ENCODE assay signal across 2 cellular contexts in the genomic region with DNA sequence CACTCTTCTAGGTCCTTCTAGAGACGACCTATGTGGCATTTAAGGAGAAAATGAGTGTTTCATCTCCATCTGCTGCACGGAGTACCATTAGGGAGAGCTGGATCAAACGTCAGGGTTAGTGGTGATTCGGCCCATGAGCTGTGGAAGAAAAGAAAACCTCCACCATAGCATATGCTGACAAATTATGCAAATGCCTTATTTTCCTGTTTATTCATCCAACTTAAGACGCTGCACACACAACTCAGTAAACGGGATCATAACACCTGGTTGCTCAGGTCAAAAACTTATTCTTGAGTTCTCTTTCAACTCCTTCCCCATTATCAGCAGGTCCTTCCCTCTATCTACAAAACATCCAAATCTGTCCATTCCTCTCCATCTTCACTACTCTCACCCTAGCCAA.
TF ChIP-seq lines count a peak whose summit lies in the region.

No MANE protein-coding gene starts in this region.

TF ChIP-seq in SK-N-SH, 30 proteins besides CTCF, POLR2A, EP300 and RAD21:
- TF ChIP-seq NRF1 (IDR thresholded peaks at IDR 0.05; ENCODE audit: low read depth, low read length) (no peak), SMC3 (IDR thresholded peaks at IDR 0.05; ENCODE audit: low read depth, low read length) (no peak)
- TF ChIP-seq, protein P1, sequence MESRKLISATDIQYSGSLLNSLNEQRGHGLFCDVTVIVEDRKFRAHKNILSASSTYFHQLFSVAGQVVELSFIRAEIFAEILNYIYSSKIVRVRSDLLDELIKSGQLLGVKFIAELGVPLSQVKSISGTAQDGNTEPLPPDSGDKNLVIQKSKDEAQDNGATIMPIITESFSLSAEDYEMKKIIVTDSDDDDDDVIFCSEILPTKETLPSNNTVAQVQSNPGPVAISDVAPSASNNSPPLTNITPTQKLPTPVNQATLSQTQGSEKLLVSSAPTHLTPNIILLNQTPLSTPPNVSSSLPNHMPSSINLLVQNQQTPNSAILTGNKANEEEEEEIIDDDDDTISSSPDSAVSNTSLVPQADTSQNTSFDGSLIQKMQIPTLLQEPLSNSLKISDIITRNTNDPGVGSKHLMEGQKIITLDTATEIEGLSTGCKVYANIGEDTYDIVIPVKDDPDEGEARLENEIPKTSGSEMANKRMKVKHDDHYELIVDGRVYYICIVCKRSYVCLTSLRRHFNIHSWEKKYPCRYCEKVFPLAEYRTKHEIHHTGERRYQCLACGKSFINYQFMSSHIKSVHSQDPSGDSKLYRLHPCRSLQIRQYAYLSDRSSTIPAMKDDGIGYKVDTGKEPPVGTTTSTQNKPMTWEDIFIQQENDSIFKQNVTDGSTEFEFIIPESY (IDR thresholded peaks at IDR 0.05; ENCODE audit: borderline replicate concordance, low read depth) = no peak
- TF ChIP-seq, protein P2, sequence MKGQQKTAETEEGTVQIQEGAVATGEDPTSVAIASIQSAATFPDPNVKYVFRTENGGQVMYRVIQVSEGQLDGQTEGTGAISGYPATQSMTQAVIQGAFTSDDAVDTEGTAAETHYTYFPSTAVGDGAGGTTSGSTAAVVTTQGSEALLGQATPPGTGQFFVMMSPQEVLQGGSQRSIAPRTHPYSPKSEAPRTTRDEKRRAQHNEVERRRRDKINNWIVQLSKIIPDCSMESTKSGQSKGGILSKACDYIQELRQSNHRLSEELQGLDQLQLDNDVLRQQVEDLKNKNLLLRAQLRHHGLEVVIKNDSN (IDR thresholded peaks at IDR 0.05; ENCODE audit: borderline replicate concordance, low read depth) = no peak

TF ChIP-seq in SK-N-SH treated with all-trans-retinoic acid at 6 μM for 48 hours, 23 proteins besides CTCF, POLR2A, EP300 and RAD21:
- TF ChIP-seq CSDC2 (CRISPR knock-in tag; IDR thresholded peaks at IDR 0.05) (no peak), ARNTL (CRISPR knock-in tag; IDR thresholded peaks at IDR 0.05; ENCODE audit: borderline replicate concordance, low read depth) (no peak), ZFP3 (CRISPR knock-in tag; IDR thresholded peaks at IDR 0.05) (no peak), ZNF70 (CRISPR knock-in tag; IDR thresholded peaks at IDR 0.05) (no peak), GLIS3 (CRISPR knock-in tag; IDR thresholded peaks at IDR 0.05) (no peak), ESRRG (CRISPR knock-in tag; IDR thresholded peaks at IDR 0.05) (no peak), ZNF565 (CRISPR knock-in tag; conservative IDR thresholded peaks at IDR 0.05; ENCODE audit: low read depth) (no peak), BACH2 (CRISPR knock-in tag; IDR thresholded peaks at IDR 0.05; ENCODE audit: borderline replicate concordance) (no peak), OSR1 (CRISPR knock-in tag; IDR thresholded peaks at IDR 0.05) (no peak)
- TF ChIP-seq, protein P3, sequence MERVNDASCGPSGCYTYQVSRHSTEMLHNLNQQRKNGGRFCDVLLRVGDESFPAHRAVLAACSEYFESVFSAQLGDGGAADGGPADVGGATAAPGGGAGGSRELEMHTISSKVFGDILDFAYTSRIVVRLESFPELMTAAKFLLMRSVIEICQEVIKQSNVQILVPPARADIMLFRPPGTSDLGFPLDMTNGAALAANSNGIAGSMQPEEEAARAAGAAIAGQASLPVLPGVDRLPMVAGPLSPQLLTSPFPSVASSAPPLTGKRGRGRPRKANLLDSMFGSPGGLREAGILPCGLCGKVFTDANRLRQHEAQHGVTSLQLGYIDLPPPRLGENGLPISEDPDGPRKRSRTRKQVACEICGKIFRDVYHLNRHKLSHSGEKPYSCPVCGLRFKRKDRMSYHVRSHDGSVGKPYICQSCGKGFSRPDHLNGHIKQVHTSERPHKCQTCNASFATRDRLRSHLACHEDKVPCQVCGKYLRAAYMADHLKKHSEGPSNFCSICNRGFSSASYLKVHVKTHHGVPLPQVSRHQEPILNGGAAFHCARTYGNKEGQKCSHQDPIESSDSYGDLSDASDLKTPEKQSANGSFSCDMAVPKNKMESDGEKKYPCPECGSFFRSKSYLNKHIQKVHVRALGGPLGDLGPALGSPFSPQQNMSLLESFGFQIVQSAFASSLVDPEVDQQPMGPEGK (CRISPR knock-in tag; IDR thresholded peaks at IDR 0.05; ENCODE audit: borderline replicate concordance) = no peak
